23 cellular contexts compared by ENCODE assay signal in the genomic region with DNA sequence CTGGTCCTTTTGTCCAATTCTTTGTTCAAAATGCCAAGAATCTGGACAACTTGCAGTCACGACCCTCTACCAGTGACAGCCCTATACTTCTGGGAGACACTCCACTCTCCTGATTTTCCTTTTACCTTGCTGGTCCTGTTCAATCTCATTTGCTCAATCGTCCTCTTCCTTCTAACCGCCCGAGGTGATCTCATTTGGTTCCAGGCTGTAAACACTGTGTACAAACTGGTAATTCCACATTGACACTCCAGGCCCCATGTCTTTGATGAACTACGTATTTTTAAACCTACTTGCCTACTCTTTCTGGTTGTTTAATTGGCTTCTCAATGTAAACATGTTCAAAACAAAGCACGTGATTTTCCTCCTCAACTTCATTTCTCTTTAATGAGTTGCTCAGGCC. TPM values are rescaled to one million over a fixed set of nuclear protein-coding genes. Genes with fewer than 3 reads are reported as not detected.
DNase-seq lines count a peak whose midpoint lies in the region; ATAC-seq, FAIRE-seq and TF ChIP-seq lines count a peak whose summit lies in the region.
"Had no signal": no experiment of that assay in that cellular context is flagged by ENCODE, and none has a peak within 500 bp of the region (broad histone marks: within the 10 kb centered on the region; RNA-seq: fewer than 3 reads in every experiment).

No MANE protein-coding gene starts in this region.

- no peak overlapping the region for H3K56ac ChIP-seq in H1 (replicated peaks; ENCODE audit: insufficient read length, low read depth, low read length)

- 85% methylated on average over 6 of the region's 6 CpGs; no CpG with 5 or more reads in 1 of the 2 experiments for WGBS in H1 (ENCODE audit: extremely low coverage in 1 of 2, insufficient coverage in 1 of 2, insufficient read length in 1 of 2, insufficient replicate concordance in 2 of 2, low coverage in 1 of 2, low lambda C conversion rate in 2 of 2, missing lambda C conversion rate in 1 of 2), 2 experiments

- H2BK15ac ChIP-seq in H1 (ENCODE audit: low read length) = no peak overlapping the region

- peak overlapping the region; percentile 86; the same call in 1 of the 2 replicates for H2AFZ ChIP-seq in H1 (ENCODE audit: low read length)

- H4K8ac ChIP-seq in H1 (ENCODE audit: extremely low read depth, insufficient read depth, low read length) = no peak overlapping the region

- H2BK5ac ChIP-seq in H1 (ENCODE audit: low read depth, low read length) = no peak overlapping the region

- H3K79me1 ChIP-seq in H1 (ENCODE audit: low read depth, low read length) = no peaks in the 10 kb centered on the region

- H3K4me2 ChIP-seq in H1 (ENCODE audit: insufficient read depth in 1 of 2, low read depth in 2 of 2, low read length in 2 of 2) = no peak overlapping the region
- H3K4me2 ChIP-seq: BLaER1 treated with 17β-estradiol and CSF1 and Interleukin-3, amounts not matched to agents 10 nM and 100 nM had no signal

- CTCF ChIA-PET in H1 (lab: Charles Lee; ENCODE audit: partially characterized antibody) = no interaction called here

- no peak for FAIRE-seq in H1 (lab: Jason Lieb, UNC)
- FAIRE-seq: G401.6, GM18507 had no signal

- no peak overlapping the region for H4K91ac ChIP-seq in H1 (replicated peaks; ENCODE audit: insufficient read length, low read length)

- H3K36me3 ChIP-seq in H1 (ENCODE audit: control insufficient read depth in 2 of 4, insufficient read depth in 4 of 4, low read length in 3 of 4) = no peaks in the 10 kb centered on the region
- H3K36me3 ChIP-seq: BLaER1 treated with 17β-estradiol and CSF1 and Interleukin-3, amounts not matched to agents 10 nM and 100 nM had no signal

- H2BK120ac ChIP-seq in H1 (replicated peaks; ENCODE audit: low read depth, low read length) = no peak overlapping the region

- POLR2A ChIA-PET in H1 (lab: Charles Lee; ENCODE audit: partially characterized antibody) = no interaction called here

- H4K20me1 ChIP-seq in H1 (replicated peaks in 1 of 2; ENCODE audit: control insufficient read depth in 1 of 2, insufficient read depth in 2 of 2, low read length in 2 of 2) = no peaks in the 10 kb centered on the region
- H4K20me1 ChIP-seq: BLaER1 treated with 17β-estradiol and CSF1 and Interleukin-3, amounts not matched to agents 10 nM and 100 nM had no signal

- H3K9me3 ChIP-seq in H1 (ENCODE audit: insufficient read depth in 2 of 2, low read depth in 1 of 2, low read length in 1 of 2) = no peaks in the 10 kb centered on the region
- H3K9me3 ChIP-seq: BLaER1 treated with 17β-estradiol and CSF1 and Interleukin-3, amounts not matched to agents 10 nM and 100 nM had no signal

- TF ChIP-seq POLR2A in H1 (IDR thresholded peaks at IDR 0.05; ENCODE audit: control extremely low read depth in 1 of 2, low read depth in 2 of 2, low read length in 2 of 2) = no peak

- H4K5ac ChIP-seq in H1 (ENCODE audit: insufficient read length, low read depth, low read length) = no peak overlapping the region

- no peak overlapping the region for H3K18ac ChIP-seq in H1 (ENCODE audit: extremely low read depth, low read length)

- no peak for TF ChIP-seq RAD21 in H1 (IDR thresholded peaks at IDR 0.05 in 1 of 2, conservative IDR thresholded peaks at IDR 0.05 in 1 of 2; ENCODE audit: low read depth in 2 of 2, low read length in 2 of 2)

- intact Hi-C loops in left colon (cut with DNase I, micrococcal nuclease) = no loop called here

- TF ChIP-seq CTCF in C4-2B (conservative IDR thresholded peaks at IDR 0.05) = no peak
- no peak for TF ChIP-seq CTCF in LNCaP clone FGC (IDR thresholded peaks at IDR 0.05; ENCODE audit: control insufficient read depth, extremely low read depth, insufficient read depth)
- no peak for TF ChIP-seq CTCF in H1 (IDR thresholded peaks at IDR 0.05; ENCODE audit: control extremely low read depth in 1 of 3, insufficient read depth in 1 of 3, low read depth in 1 of 3, low read length in 3 of 3)

- no peak overlapping the region for H3K9ac ChIP-seq in H1 (replicated peaks in 1 of 4; ENCODE audit: extremely low read depth in 1 of 4, low read depth in 3 of 4, low read length in 3 of 4)
- H3K9ac ChIP-seq: BLaER1 treated with 17β-estradiol and CSF1 and Interleukin-3, amounts not matched to agents 10 nM and 100 nM had no signal

- no peak overlapping the region for H2AK5ac ChIP-seq in H1 (ENCODE audit: low read depth, low read length)

- no peak overlapping the region for H3K4ac ChIP-seq in H1 (replicated peaks; ENCODE audit: insufficient read length, low read depth, low read length)

- no peak overlapping the region for H2BK20ac ChIP-seq in H1 (ENCODE audit: low read length)

- peaks cover 2% of the 10 kb centered on the region; the same call in 1 of the 2 replicates for H3K23me2 ChIP-seq in H1 (ENCODE audit: low read depth, low read length)

- H3K27me3 ChIP-seq in H1 (replicated peaks in 1 of 4; ENCODE audit: control insufficient read depth in 3 of 4, extremely low read depth in 1 of 4, insufficient read depth in 3 of 4, low read length in 3 of 4) = no peaks in the 10 kb centered on the region
- H3K27me3 ChIP-seq: BLaER1 treated with 17β-estradiol and CSF1 and Interleukin-3, amounts not matched to agents 10 nM and 100 nM had no signal

- TF ChIP-seq EP300 in H1 (IDR thresholded peaks at IDR 0.05; ENCODE audit: borderline replicate concordance in 1 of 2, low read depth in 2 of 2, low read length in 2 of 2) = no peak

- ATAC-seq in left colon (peak; percentile 68), HG02588 (IDR thresholded peaks at IDR 0.05; ENCODE audit: unreplicated experiment) (no peak)
- ATAC-seq: CD8-positive, alpha-beta T cell; Right ventricle myocardium inferior had no signal

- H2BK12ac ChIP-seq in H1 (ENCODE audit: low read depth, low read length) = no peak overlapping the region

- H3K79me2 ChIP-seq in H1 (ENCODE audit: control insufficient read depth in 1 of 2, insufficient read depth in 2 of 2, low read length in 2 of 2) = no peaks in the 10 kb centered on the region

- no peak overlapping the region for H3K23ac ChIP-seq in H1 (ENCODE audit: insufficient read length)

- peak overlapping the region; percentile 22; the same call in 1 of the 2 replicates for H3K27ac ChIP-seq in C4-2B
- H3K27ac ChIP-seq in H1 (ENCODE audit: low read depth, low read length) = no peak overlapping the region
- H3K27ac ChIP-seq: BLaER1 treated with 17β-estradiol and CSF1 and Interleukin-3, amounts not matched to agents 10 nM and 100 nM had no signal

- H3K14ac ChIP-seq in H1 (ENCODE audit: insufficient read length) = no peak overlapping the region

- H3K4me3 ChIP-seq in LNCaP clone FGC (ENCODE audit: low read depth, low read length) = 0 out of 2 replicates have a peak overlapping the region, but pooled peaks have one; percentile 2
- no peak overlapping the region for H3K4me3 ChIP-seq in H1 (ENCODE audit: extremely low read depth in 1 of 4, insufficient read depth in 2 of 4, low read depth in 3 of 4, low read length in 4 of 4)
- H3K4me3 ChIP-seq: BLaER1 treated with 17β-estradiol and CSF1 and Interleukin-3, amounts not matched to agents 10 nM and 100 nM had no signal

- peaks cover 0 to 7% (median 0%) of the 10 kb centered on the region in 4 experiments; a peak in 2 of 7 replicates for H3K4me1 ChIP-seq in H1 (replicated peaks in 1 of 4; ENCODE audit: control insufficient read depth in 3 of 4, insufficient read depth in 4 of 4, low read length in 3 of 4)
- H3K4me1 ChIP-seq: BLaER1 treated with 17β-estradiol and CSF1 and Interleukin-3, amounts not matched to agents 10 nM and 100 nM had no signal

- DNase-seq in LNCaP clone FGC (ENCODE audit: low read depth) = peak; percentile 73
- no peak for DNase-seq in H1 (ENCODE audit: low read depth in 1 of 2, low spot score in 2 of 2)
- no peak for DNase-seq in left colon
- DNase-seq in activated CD4-positive, CD25-positive, alpha-beta regulatory T cell (lab: John Stamatoyannopoulos, UW) = no peak
- no peak for DNase-seq in germinal center (ENCODE audit: low spot score)
- DNase-seq: CD8-positive, alpha-beta T cell; DND-41; NCI-H1092; NCI-H1436; NCI-H2029; NCI-H2171; NCI-H345; NCI-H524; NCI-H82; OCI-M1 had no signal

TF ChIP-seq in H1, 55 proteins besides CTCF, POLR2A, EP300 and RAD21:
- TF ChIP-seq ASH2L (IDR thresholded peaks at IDR 0.05; ENCODE audit: low read length) (no peak), PHF8 (conservative IDR thresholded peaks at IDR 0.05; ENCODE audit: low read depth, low read length) (no peak)
- TF ChIP-seq, protein P1, sequence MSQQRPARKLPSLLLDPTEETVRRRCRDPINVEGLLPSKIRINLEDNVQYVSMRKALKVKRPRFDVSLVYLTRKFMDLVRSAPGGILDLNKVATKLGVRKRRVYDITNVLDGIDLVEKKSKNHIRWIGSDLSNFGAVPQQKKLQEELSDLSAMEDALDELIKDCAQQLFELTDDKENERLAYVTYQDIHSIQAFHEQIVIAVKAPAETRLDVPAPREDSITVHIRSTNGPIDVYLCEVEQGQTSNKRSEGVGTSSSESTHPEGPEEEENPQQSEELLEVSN (IDR thresholded peaks at IDR 0.05) = no peak

RNA-seq across cellular contexts. Expression of a gene that starts 23.7 kb away (rescaled TPM):
- not detected in 2 replicates for total RNA-seq in H1 (2021; fragmentation: NEBNext Ultra II Directional; extraction: Animal tissue kit (Norgen Biotek cat#: 25700))
- polyA plus RNA-seq in H1 (2011; rRNA removed) = not detected in 2 replicates
- not detected for polyA plus RNA-seq in H1 (2011; cell fraction: cytosol; rRNA removed)
- not detected for polyA plus RNA-seq in H1 (2011; cell fraction: nucleus; rRNA removed)
- polyA plus RNA-seq in H1 (2012, experiment 1 of 2) = not detected in 4 replicates
- not detected for polyA plus RNA-seq in H1 (2012, experiment 2 of 2)
- not detected for polyA plus RNA-seq in H1 (2013, experiment 1 of 2)
- polyA plus RNA-seq in H1 (2013, experiment 2 of 2) = not detected
- not detected in 2 replicates for polyA minus RNA-seq in H1 (2011; rRNA and poly(A)+ RNA removed)
- polyA minus RNA-seq in H1 (2011; cell fraction: cytosol; rRNA and poly(A)+ RNA removed) = not detected
- polyA minus RNA-seq in H1 (2011; cell fraction: nucleus; rRNA and poly(A)+ RNA removed) = not detected
- not detected for total RNA-seq in left colon
- total RNA-seq: CD8-positive, alpha-beta T cell; H4; LHCN-M2; Right ventricle myocardium inferior had no signal
